In genomic region chr6:79947191-79948173, GRCh38 we compare ENCODE assay signal across 1 cellular context.
TF ChIP-seq lines count a peak whose summit lies in the region.

Gene ELOVL4 (minus strand): TSS chr6:79947553. CDS start chr6:79947279, 274 bp downstream.

TF ChIP-seq in H1, 55 proteins besides CTCF, POLR2A, EP300 and RAD21 (continued from another document):
- TF ChIP-seq ATF2 (IDR thresholded peaks at IDR 0.05; ENCODE audit: low read length) (no peak), KDM5A (IDR thresholded peaks at IDR 0.05; ENCODE audit: low read length) (no peak), SP2 (IDR thresholded peaks at IDR 0.05; ENCODE audit: low read length) (no peak), BACH1 (IDR thresholded peaks at IDR 0.05; ENCODE audit: low read length) (no peak), NANOG (IDR thresholded peaks at IDR 0.05; ENCODE audit: insufficient read depth, low read depth, low read length, poor library complexity, severe bottlenecking) (no peak), SIX5 (IDR thresholded peaks at IDR 0.05; ENCODE audit: low read depth, low read length) (no peak), USF2 (IDR thresholded peaks at IDR 0.05; ENCODE audit: low read length) (peak; percentile 89), RNF2 (IDR thresholded peaks at IDR 0.05; ENCODE audit: borderline replicate concordance, low read depth, low read length, missing control alignments, poor library complexity, severe bottlenecking) (no peak), HDAC6 (IDR thresholded peaks at IDR 0.05; ENCODE audit: low read depth, low read length) (no peak), RFX5 (IDR thresholded peaks at IDR 0.05; ENCODE audit: borderline replicate concordance, low read depth, low read length) (no peak), JUN (IDR thresholded peaks at IDR 0.05; ENCODE audit: low read depth, low read length) (no peak), SIN3A (conservative IDR thresholded peaks at IDR 0.05 in 1 of 2, IDR thresholded peaks at IDR 0.05 in 1 of 2; ENCODE audit: low read depth in 1 of 2, low read length in 2 of 2) (peak in 1 of 2 experiments; percentile 23; a peak in 1 of 4 replicates), GABPA (IDR thresholded peaks at IDR 0.05; ENCODE audit: borderline replicate concordance, insufficient read depth, low read length) (no peak), ATF3 (IDR thresholded peaks at IDR 0.05; ENCODE audit: insufficient read depth, low read depth, low read length) (peak; percentile 68), CHD2 (IDR thresholded peaks at IDR 0.05; ENCODE audit: low read length) (no peak), TEAD4 (IDR thresholded peaks at IDR 0.05; ENCODE audit: low read depth, low read length) (no peak), EZH2 (IDR thresholded peaks at IDR 0.05; ENCODE audit: low read depth, low read length, severe bottlenecking) (no peak), HDAC2 (IDR thresholded peaks at IDR 0.05; ENCODE audit: borderline replicate concordance in 1 of 2, low read depth in 2 of 2, low read length in 2 of 2) (peak in 1 of 2 experiments; percentile 47; a peak in 1 of 4 replicates), YY1 (IDR thresholded peaks at IDR 0.05; ENCODE audit: low read depth, low read length) (no peak), RXRA (IDR thresholded peaks at IDR 0.05; ENCODE audit: insufficient read depth, low read depth, low read length) (no peak), JUND (IDR thresholded peaks at IDR 0.05; ENCODE audit: low read length) (no peak), SP1 (IDR thresholded peaks at IDR 0.05; ENCODE audit: low read depth, low read length) (no peak), CTBP2 (IDR thresholded peaks at IDR 0.05; ENCODE audit: borderline replicate concordance, insufficient read depth, insufficient read length, low read length) (no peak), ZNF274 (IDR thresholded peaks at IDR 0.05; ENCODE audit: borderline replicate concordance, extremely low read depth, low read length) (no peak), KDM1A (IDR thresholded peaks at IDR 0.05; ENCODE audit: borderline replicate concordance, low read length) (no peak), CBX8 (IDR thresholded peaks at IDR 0.05; ENCODE audit: borderline replicate concordance, low read depth, low read length) (no peak), BRCA1 (IDR thresholded peaks at IDR 0.05; ENCODE audit: low read depth, low read length) (no peak), EGR1 (IDR thresholded peaks at IDR 0.05; ENCODE audit: borderline replicate concordance, low read depth, low read length) (peak; percentile 99), E2F6 (IDR thresholded peaks at IDR 0.05) (peak; percentile 89), GTF2F1 (IDR thresholded peaks at IDR 0.05; ENCODE audit: borderline replicate concordance, low read depth, low read length) (no peak), ASH2L (IDR thresholded peaks at IDR 0.05; ENCODE audit: low read length) (peak; percentile 63), SAP30 (IDR thresholded peaks at IDR 0.05; ENCODE audit: insufficient read depth, insufficient replicate concordance, low read length) (peak; percentile 58), CHD7 (IDR thresholded peaks at IDR 0.05; ENCODE audit: insufficient replicate concordance, low read length) (no peak), NRF1 (IDR thresholded peaks at IDR 0.05; ENCODE audit: low read depth, low read length) (peak; percentile 77), SP4 (IDR thresholded peaks at IDR 0.05; ENCODE audit: low read length) (no peak), CBX5 (IDR thresholded peaks at IDR 0.05; ENCODE audit: low read depth, low read length) (no peak), SUZ12 (IDR thresholded peaks at IDR 0.05; ENCODE audit: low read length) (no peak), TAF7 (optimal IDR thresholded peaks at IDR 0.05; ENCODE audit: borderline replicate concordance, low read depth, low read length) (peak; percentile 61), CHD1 (IDR thresholded peaks at IDR 0.05; ENCODE audit: low read depth, low read length) (no peak), POU5F1 (IDR thresholded peaks at IDR 0.05; ENCODE audit: low read depth, low read length) (no peak), SRF (IDR thresholded peaks at IDR 0.05; ENCODE audit: low read depth, low read length) (no peak), FOSL1 (IDR thresholded peaks at IDR 0.05; ENCODE audit: insufficient read depth, low read depth, low read length) (no peak), PHF8 (conservative IDR thresholded peaks at IDR 0.05; ENCODE audit: low read depth, low read length) (peak; percentile 54), TAF1 (IDR thresholded peaks at IDR 0.05; ENCODE audit: low read depth, low read length) (peak; percentile 89), BCL11A (IDR thresholded peaks at IDR 0.05; ENCODE audit: low read depth in 2 of 2, low read length in 2 of 2) (no peak), TCF12 (IDR thresholded peaks at IDR 0.05; ENCODE audit: low read depth, low read length) (0 out of 2 replicates have a peak, but pooled peaks have one; percentile 41), RBBP5 (IDR thresholded peaks at IDR 0.05; ENCODE audit: borderline replicate concordance, low read depth, low read length) (no peak; the same call in 1 of the 2 replicates), TBP (IDR thresholded peaks at IDR 0.05; ENCODE audit: low read depth, low read length) (peak; percentile 65; the same call in 1 of the 2 replicates), POLR2AphosphoS5 (IDR thresholded peaks at IDR 0.05; ENCODE audit: low read depth, low read length) (peak; percentile 77; the same call in 1 of the 2 replicates)
